In the genomic region with DNA sequence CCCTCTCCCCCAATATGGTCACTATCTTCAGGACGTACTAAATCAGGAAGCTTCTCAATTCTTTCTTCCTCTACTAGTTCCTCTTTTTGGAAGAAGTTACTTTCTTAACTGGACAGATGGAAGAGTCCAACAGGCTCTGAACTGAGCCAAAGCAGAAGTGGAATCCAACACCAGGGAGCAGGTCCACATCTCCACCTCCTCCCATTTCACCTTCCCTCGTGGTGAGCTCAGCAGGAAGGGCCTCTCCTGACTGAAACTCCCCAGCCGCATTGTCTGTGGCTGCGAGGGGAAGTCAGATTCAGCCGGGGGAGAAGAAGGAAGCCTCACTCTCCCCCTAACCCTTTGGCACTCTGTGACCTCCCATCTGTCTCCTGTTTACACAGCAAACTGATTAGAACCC, we compare ENCODE assay signal across 14 cellular contexts.
DNase-seq lines count a peak whose midpoint lies in the region; ATAC-seq, FAIRE-seq and TF ChIP-seq lines count a peak whose summit lies in the region.
"Had no signal": no experiment of that assay in that cellular context is flagged by ENCODE, and none has a peak within 500 bp of the region (broad histone marks: within the 10 kb centered on the region; RNA-seq: fewer than 3 reads in every experiment).

No MANE protein-coding gene starts in this region.

- peak overlapping the region; percentile 84 for H3K27ac Mint-ChIP-seq in activated B cell treated with CpG ODN at 0.5 μM for 24 hours
- H3K27ac Mint-ChIP-seq: activated CD4-positive, alpha-beta memory T cell treated with anti-CD3 and anti-CD28 coated beads, Interleukin-2, amount 10 ng/mL, durations not matched to agents 7 days and 5 days; CD4-positive, alpha-beta T cell had no signal

- no peaks in the 10 kb centered on the region for H3K9me3 Mint-ChIP-seq in activated B cell treated with CpG ODN at 0.5 μM for 24 hours
- H3K9me3 Mint-ChIP-seq: activated CD4-positive, alpha-beta memory T cell treated with anti-CD3 and anti-CD28 coated beads, Interleukin-2, amount 10 ng/mL, durations not matched to agents 7 days and 5 days had no signal

- no peak overlapping the region for H3K4me2 ChIP-seq in osteoblast (ENCODE audit: insufficient read depth, low read length)

- H3K27me3 Mint-ChIP-seq in activated B cell treated with CpG ODN at 0.5 μM for 24 hours: no peaks in the 10 kb centered on the region
- H3K27me3 Mint-ChIP-seq: activated CD4-positive, alpha-beta memory T cell treated with anti-CD3 and anti-CD28 coated beads, Interleukin-2, amount 10 ng/mL, durations not matched to agents 7 days and 5 days had no signal

- no peaks in the 10 kb centered on the region for H3K36me3 ChIP-seq in osteoblast (ENCODE audit: insufficient read depth, low read length)

- no peak for TF ChIP-seq CTCF in activated B cell treated with CpG ODN at 0.5 μM for 24 hours (IDR thresholded peaks at IDR 0.05)
- no peak for TF ChIP-seq CTCF in osteoblast (IDR thresholded peaks at IDR 0.05; ENCODE audit: extremely low read depth, low read depth, low read length)

- peak; percentile 82 for FAIRE-seq in GM12891 (lab: Jason Lieb, UNC)
- FAIRE-seq: islet of Langerhans, RCC 7860 had no signal

- no peaks in the 10 kb centered on the region for H3K27me3 ChIP-seq in osteoblast (ENCODE audit: insufficient read depth, low read length)

- no peak overlapping the region for H3K4me3 ChIP-seq in osteoblast (ENCODE audit: insufficient read depth, low read length)

- no peaks in the 10 kb centered on the region for H3K36me3 Mint-ChIP-seq in activated B cell treated with CpG ODN at 0.5 μM for 24 hours (ENCODE audit: low read depth)

- no peak for DNase-seq in GM12891 (ENCODE audit: insufficient read length, low spot score)
- peak; percentile 99 for DNase-seq in MV-4-11 (lab: John Stamatoyannopoulos, UW)
- no peak for DNase-seq in activated B cell treated with CpG ODN at 0.5 μM for 24 hours
- peak; percentile 29 for DNase-seq in putamen (ENCODE audit: low spot score)
- no peak for DNase-seq in osteoblast (ENCODE audit: insufficient read length, low spot score, missing footprints)
- DNase-seq: activated CD4-positive, alpha-beta memory T cell treated with anti-CD3 and anti-CD28 coated beads, Interleukin-2, amount 10 ng/mL, durations not matched to agents 7 days and 5 days; activated effector memory CD4-positive, alpha-beta T cell treated with Interleukin-2 at 50 U/mL for 16 hours; CD4-positive, alpha-beta T cell; foreskin keratinocyte; NCI-H2227 treated with DMSO at 0.1 percent for 48 hours had no signal

- no peaks in the 10 kb centered on the region for H3K79me2 ChIP-seq in osteoblast (ENCODE audit: insufficient read depth, low read length)

- CTCF ChIA-PET in activated B cell treated with CpG ODN at 0.5 μM for 24 hours (lab: Charles Lee): interaction anchor here (1.2 kb wide), 1 partner anchor 105 kb away, joined by 3 read pairs; no protein-coding TSS in a partner anchor

- H3K4me3 Mint-ChIP-seq in activated B cell treated with CpG ODN at 0.5 μM for 24 hours: peak overlapping the region; percentile 58
- H3K4me3 Mint-ChIP-seq: activated CD4-positive, alpha-beta memory T cell treated with anti-CD3 and anti-CD28 coated beads, Interleukin-2, amount 10 ng/mL, durations not matched to agents 7 days and 5 days; CD4-positive, alpha-beta T cell had no signal

- H3K4me1 ChIP-seq in osteoblast (ENCODE audit: insufficient read depth, low read length): no peaks in the 10 kb centered on the region
- H3K4me1 ChIP-seq: foreskin keratinocyte had no signal

- ATAC-seq in activated B cell treated with CpG ODN at 0.5 μM for 24 hours (ENCODE audit: low read depth) (peak; percentile 51), HG03565 (IDR thresholded peaks at IDR 0.05; ENCODE audit: unreplicated experiment) (no peak), HG03342 (IDR thresholded peaks at IDR 0.05; ENCODE audit: unreplicated experiment) (no peak)
- ATAC-seq: foreskin keratinocyte had no signal

- H2AFZ ChIP-seq in osteoblast (ENCODE audit: low read length): no peak overlapping the region

- no peaks in the 10 kb centered on the region for H3K9me3 ChIP-seq in osteoblast (ENCODE audit: low read depth, low read length)

- no peaks in the 10 kb centered on the region for H4K20me1 ChIP-seq in osteoblast (ENCODE audit: insufficient read depth, low read length)

- H3K27ac ChIP-seq in osteoblast (ENCODE audit: low read depth, low read length): no peak overlapping the region
- H3K27ac ChIP-seq: foreskin keratinocyte had no signal

- H3K4me1 Mint-ChIP-seq in activated B cell treated with CpG ODN at 0.5 μM for 24 hours: peaks cover 54% of the 10 kb centered on the region

- POLR2A ChIA-PET in activated B cell treated with CpG ODN at 0.5 μM for 24 hours (lab: Charles Lee): interaction anchor here (0.7 to 1.6 kb wide), 3 partner anchors 9 to 76 kb away, joined by 3 to 5 read pairs (median 5); no protein-coding TSS in a partner anchor

- intact Hi-C loops in activated B cell treated with CpG ODN at 0.5 μM for 24 hours (cut with micrococcal nuclease): loop anchor here (5.0 kb wide), 1 partner anchor 36 kb away; no protein-coding TSS in a partner anchor

- no peak for TF ChIP-seq POLR2A in GM12891 (IDR thresholded peaks at IDR 0.05; ENCODE audit: low read depth, low read length)

TF ChIP-seq in GM12891, 5 proteins besides CTCF, POLR2A, EP300 and RAD21:
- TF ChIP-seq POLR2AphosphoS5 (IDR thresholded peaks at IDR 0.05; ENCODE audit: low read depth, low read length) (no peak), SPI1 (IDR thresholded peaks at IDR 0.05; ENCODE audit: low read depth, low read length) (peak; percentile 70)
TF ChIP-seq in GM12891: peak in this region for 1.

Comparison
In these comparisons a context has a peak if more than half of its experiments do, and no peak if none do; other contexts are left out.
1. DNase-seq: peak in MV-4-11 (single experiment) and putamen (single experiment); none in GM12891 (single experiment), activated B cell treated with CpG ODN at 0.5 μM for 24 hours (single experiment) and osteoblast (single experiment).